In genomic region chr18:26405190-26405781, GRCh38 we compare ENCODE assay signal across 8 cellular contexts.
A peak's percentile ranks its signal among the peaks of the same experiment; 100 is the strongest.
DNase-seq lines count a peak whose midpoint lies in the region; ATAC-seq and TF ChIP-seq lines count a peak whose summit lies in the region.

No MANE protein-coding gene starts in this region.

- H3K27me3 ChIP-seq in BJ (ENCODE audit: control insufficient read depth, insufficient read depth, low read length) = peaks cover 1% of the 10 kb centered on the region; the same call in 1 of the 2 replicates

- H3K4me3 Mint-ChIP-seq in neural crest cell (no peak overlapping the region), CD14-positive monocyte (no peak overlapping the region)

- H3K27me3 Mint-ChIP-seq in neural crest cell (ENCODE audit: low read depth) = no peaks in the 10 kb centered on the region
- peaks cover 0 to 2% (median 2%) of the 10 kb centered on the region in 3 donors for H3K27me3 Mint-ChIP-seq in CD14-positive monocyte (ENCODE audit: low read depth in 3 of 3)

- H3K4me1 Mint-ChIP-seq in neural crest cell = no peaks in the 10 kb centered on the region
- no peaks in the 10 kb centered on the region for H3K4me1 Mint-ChIP-seq in CD14-positive monocyte

- CTCF ChIA-PET in BJ (lab: Yijun Ruan, JAX) = interaction anchor here (0.7 to 4.6 kb wide), 24 partner anchors 11 to 1183 kb away, joined by 3 to 29 read pairs (median 4); partner anchors contain the start of gene KCTD1

- H3K27ac Mint-ChIP-seq in neural crest cell (ENCODE audit: unreplicated experiment) (no peak overlapping the region), CD14-positive monocyte (peak overlapping the region in 1 of 7 donors; percentile 69)

- H3K36me3 ChIP-seq in BJ (ENCODE audit: control insufficient read depth, insufficient read depth, low read length) = no peaks in the 10 kb centered on the region

- TF ChIP-seq CTCF in BJ (IDR thresholded peaks at IDR 0.05; ENCODE audit: insufficient read depth, low read depth, low read length) (peak; percentile 66), choroid plexus epithelial cell (conservative IDR thresholded peaks at IDR 0.05; ENCODE audit: low read depth, low read length) (peak; percentile 45), neural crest cell (conservative IDR thresholded peaks at IDR 0.05) (peak; percentile 30), CD14-positive monocyte (IDR thresholded peaks at IDR 0.05) (no peak)

- H3K4me3 ChIP-seq in BJ (ENCODE audit: low read depth, low read length) (no peak overlapping the region), choroid plexus epithelial cell (ENCODE audit: low read depth, low read length) (no peak overlapping the region)

- intact Hi-C loops in CD14-positive monocyte (cut with micrococcal nuclease) = no loop called here

- ATAC-seq in GM18868 (IDR thresholded peaks at IDR 0.05; ENCODE audit: unreplicated experiment) = peak; percentile 85
- peak; percentile 64 for ATAC-seq in HG02973 (IDR thresholded peaks at IDR 0.05; ENCODE audit: unreplicated experiment)

- H3K9me3 Mint-ChIP-seq in neural crest cell (no peaks in the 10 kb centered on the region), CD14-positive monocyte (no peaks in the 10 kb centered on the region)

- H3K36me3 Mint-ChIP-seq in neural crest cell (ENCODE audit: low read depth) (no peaks in the 10 kb centered on the region), CD14-positive monocyte (no peaks in the 10 kb centered on the region)

- DNase-seq in BJ (ENCODE audit: low read depth) (no peak), NCI-H226 (peak; percentile 12), choroid plexus epithelial cell (ENCODE audit: low read depth) (peak; percentile 53), neural crest cell (ENCODE audit: low read depth, low spot score) (no peak), CD14-positive monocyte (ENCODE audit: low spot score) (no peak), germinal center (ENCODE audit: low spot score) (no peak)

- POLR2A ChIA-PET in BJ (lab: Charles Lee) = no interaction called here

Comparison
In these comparisons a context has a peak if more than half of its experiments do, and no peak if none do; other contexts are left out.
1. DNase-seq: peak in NCI-H226 (single experiment) and choroid plexus epithelial cell (single experiment); none in BJ (single experiment), neural crest cell (single experiment), CD14-positive monocyte (single experiment) and germinal center (single experiment).